Comparison of ENCODE assay signal across 24 cellular contexts in genomic region chr2:207432471-207432870, GRCh38.
DNase-seq lines count a peak whose midpoint lies in the region; ATAC-seq, FAIRE-seq and TF ChIP-seq lines count a peak whose summit lies in the region.
"Had no signal": no experiment of that assay in that cellular context is flagged by ENCODE, and none has a peak within 500 bp of the region (broad histone marks: within the 10 kb centered on the region; RNA-seq: fewer than 3 reads in every experiment).

No MANE protein-coding gene starts in this region.

- DNase-seq in Daoy (ENCODE audit: low read depth) (peak; percentile 15), LHCN-M2 (ENCODE audit: low read depth) (peak; percentile 48), endothelial cell of umbilical vein (ENCODE audit: low read depth, low spot score) (peak; percentile 15), nephron progenitor cell (no peak)
- DNase-seq: activated CD4-positive, alpha-beta T cell treated with anti-CD3 and anti-CD28 coated beads, Interleukin-2, amount 50 U/mL, for 4 hours; activated CD8-positive, alpha-beta memory T cell treated with anti-CD3 and anti-CD28 coated beads, Interleukin-2, amount 50 U/mL, for 48 hours; activated naive CD8-positive, alpha-beta T cell treated with anti-CD3 and anti-CD28 coated beads, Interleukin-2, amount 50 U/mL, for 24 hours; DMS79; left colon; natural killer cell; NCI-H1092; NCI-H2081; NCI-H446 treated with DMSO at 0.1 percent for 48 hours; stimulated activated naive B cell treated with anti-CD40 and anti-IgM and Interleukin-4, amounts not matched to agents 10 μg/mL and 1 μg/mL and 100 μg/mL, for 72 hours; T-helper 2 cell; WERI-Rb-1 had no signal

- H3K4me1 Mint-ChIP-seq in nephron progenitor cell: peaks cover 16% of the 10 kb centered on the region
- H3K4me1 Mint-ChIP-seq: activated naive CD8-positive, alpha-beta T cell treated with anti-CD3 and anti-CD28 coated beads, Interleukin-2, amount 50 U/mL, for 24 hours; natural killer cell; stimulated activated naive B cell treated with anti-CD40 and anti-IgM and Interleukin-4, amounts not matched to agents 10 μg/mL and 1 μg/mL and 100 μg/mL, for 72 hours had no signal

- no peak for TF ChIP-seq POLR2A in endothelial cell of umbilical vein (IDR thresholded peaks at IDR 0.05; ENCODE audit: low read depth, low read length)

- H3K9me1 ChIP-seq in endothelial cell of umbilical vein (replicated peaks; ENCODE audit: control insufficient read depth, extremely low read depth, insufficient read depth, low read length): no peaks in the 10 kb centered on the region

- CTCF ChIA-PET in endothelial cell of umbilical vein (lab: Charles Lee): interaction anchor here (0.7 to 1.5 kb wide), 3 partner anchors 12 to 20 kb away, joined by 3 to 4 read pairs (median 3); no protein-coding TSS in a partner anchor

- POLR2A ChIA-PET in endothelial cell of umbilical vein (lab: Charles Lee): no interaction called here

- H3K27ac Mint-ChIP-seq in nephron progenitor cell: peak overlapping the region; percentile 31
- H3K27ac Mint-ChIP-seq: activated naive CD8-positive, alpha-beta T cell treated with anti-CD3 and anti-CD28 coated beads, Interleukin-2, amount 50 U/mL, for 24 hours; natural killer cell; stimulated activated naive B cell treated with anti-CD40 and anti-IgM and Interleukin-4, amounts not matched to agents 10 μg/mL and 1 μg/mL and 100 μg/mL, for 72 hours had no signal

- no peaks in the 10 kb centered on the region for H4K20me1 ChIP-seq in endothelial cell of umbilical vein (replicated peaks; ENCODE audit: control insufficient read depth, extremely low read depth, insufficient read depth, low read length)

- no peaks in the 10 kb centered on the region for H3K27me3 ChIP-seq in endothelial cell of umbilical vein (ENCODE audit: control insufficient read depth in 2 of 2, insufficient read depth in 2 of 2, low read length in 2 of 2)
- H3K27me3 ChIP-seq: cardiac muscle cell had no signal

- no peak for FAIRE-seq in endothelial cell of umbilical vein (lab: Jason Lieb, UNC)

- no peaks in the 10 kb centered on the region for H3K9me3 ChIP-seq in endothelial cell of umbilical vein (replicated peaks; ENCODE audit: control insufficient read depth, insufficient read depth, low read length)

- H2AFZ ChIP-seq in endothelial cell of umbilical vein (ENCODE audit: low read depth, low read length): no peak overlapping the region

- no peak overlapping the region for H3K27ac ChIP-seq in endothelial cell of umbilical vein (ENCODE audit: insufficient read depth, low read depth, low read length)
- H3K27ac ChIP-seq: cardiac muscle cell, epithelial cell of prostate, KMS-11, WERI-Rb-1 had no signal

- H3K9me3 Mint-ChIP-seq in nephron progenitor cell: no peaks in the 10 kb centered on the region
- H3K9me3 Mint-ChIP-seq: activated naive CD8-positive, alpha-beta T cell treated with anti-CD3 and anti-CD28 coated beads, Interleukin-2, amount 50 U/mL, for 24 hours; natural killer cell; stimulated activated naive B cell treated with anti-CD40 and anti-IgM and Interleukin-4, amounts not matched to agents 10 μg/mL and 1 μg/mL and 100 μg/mL, for 72 hours had no signal

- H3K36me3 Mint-ChIP-seq in nephron progenitor cell (ENCODE audit: low read depth): no peaks in the 10 kb centered on the region
- H3K36me3 Mint-ChIP-seq: natural killer cell; stimulated activated naive B cell treated with anti-CD40 and anti-IgM and Interleukin-4, amounts not matched to agents 10 μg/mL and 1 μg/mL and 100 μg/mL, for 72 hours had no signal

- intact Hi-C loops in endothelial cell of umbilical vein (cut with micrococcal nuclease): no loop called here

- no peaks in the 10 kb centered on the region for H3K79me2 ChIP-seq in endothelial cell of umbilical vein (ENCODE audit: control insufficient read depth, insufficient read depth, low read length)

- peaks cover 4% of the 10 kb centered on the region for H3K27me3 Mint-ChIP-seq in nephron progenitor cell (ENCODE audit: low read depth, poor library complexity)
- H3K27me3 Mint-ChIP-seq: stimulated activated naive B cell treated with anti-CD40 and anti-IgM and Interleukin-4, amounts not matched to agents 10 μg/mL and 1 μg/mL and 100 μg/mL, for 72 hours had no signal

- no TSS peak for BruUV-seq in endothelial cell of umbilical vein (replicated peaks; lab: Mats Ljungman, UMichigan)

- H3K4me3 Mint-ChIP-seq in nephron progenitor cell: no peak overlapping the region
- H3K4me3 Mint-ChIP-seq: activated naive CD8-positive, alpha-beta T cell treated with anti-CD3 and anti-CD28 coated beads, Interleukin-2, amount 50 U/mL, for 24 hours; natural killer cell; stimulated activated naive B cell treated with anti-CD40 and anti-IgM and Interleukin-4, amounts not matched to agents 10 μg/mL and 1 μg/mL and 100 μg/mL, for 72 hours had no signal

- ATAC-seq in GM18909 (IDR thresholded peaks at IDR 0.05; ENCODE audit: poor library complexity, unreplicated experiment): no peak
- no peak for ATAC-seq in HG03342 (IDR thresholded peaks at IDR 0.05; ENCODE audit: unreplicated experiment)
- no peak for ATAC-seq in HG03025 (IDR thresholded peaks at IDR 0.05; ENCODE audit: low FRiP score, unreplicated experiment)
- ATAC-seq in HG02588 (IDR thresholded peaks at IDR 0.05; ENCODE audit: unreplicated experiment): no peak
- ATAC-seq: activated naive CD8-positive, alpha-beta T cell treated with anti-CD3 and anti-CD28 coated beads, Interleukin-2, amount 50 U/mL, for 24 hours; left colon; natural killer cell; Panc1; stimulated activated naive B cell treated with anti-CD40 and anti-IgM and Interleukin-4, amounts not matched to agents 10 μg/mL and 1 μg/mL and 100 μg/mL, for 72 hours had no signal

- no peak for TF ChIP-seq CTCF in endothelial cell of umbilical vein (IDR thresholded peaks at IDR 0.05; ENCODE audit: extremely low read depth in 1 of 2, insufficient read depth in 1 of 2, low read depth in 1 of 2, low read length in 2 of 2)
- TF ChIP-seq CTCF in nephron progenitor cell (IDR thresholded peaks at IDR 0.05): no peak

- H3K4me3 ChIP-seq in endothelial cell of umbilical vein (replicated peaks in 1 of 3; ENCODE audit: insufficient read depth in 1 of 3, low read depth in 1 of 3, low read length in 3 of 3): no peak overlapping the region
- H3K4me3 ChIP-seq: cardiac muscle cell had no signal

- no peak overlapping the region for H3K4me2 ChIP-seq in endothelial cell of umbilical vein (ENCODE audit: insufficient read depth, low read length)
- H3K4me2 ChIP-seq: KMS-11 had no signal

- H3K9ac ChIP-seq in endothelial cell of umbilical vein (replicated peaks; ENCODE audit: extremely low read depth, insufficient read depth, low read length): no peak overlapping the region
- H3K9ac ChIP-seq: KMS-11 had no signal

- H3K4me1 ChIP-seq in endothelial cell of umbilical vein (ENCODE audit: control insufficient read depth, extremely low read depth, insufficient read depth, low read length): no peaks in the 10 kb centered on the region

- H3K36me3 ChIP-seq in endothelial cell of umbilical vein (ENCODE audit: control insufficient read depth in 2 of 2, extremely low read depth in 1 of 2, insufficient read depth in 2 of 2, low read length in 2 of 2): no peaks in the 10 kb centered on the region
- H3K36me3 ChIP-seq: cardiac muscle cell, WERI-Rb-1 had no signal

- dilution Hi-C loops in endothelial cell of umbilical vein (cut with MboI; ENCODE audit: extremely low pct_ligation_motif_present, low sequenced_read_pairs): no loop called here

TF ChIP-seq in endothelial cell of umbilical vein, 7 proteins besides CTCF, POLR2A, EP300 and RAD21:
- TF ChIP-seq JUN (IDR thresholded peaks at IDR 0.05; ENCODE audit: borderline replicate concordance, insufficient read depth, insufficient read length, low read depth) (no peak), POLR2AphosphoS5 (IDR thresholded peaks at IDR 0.05; ENCODE audit: insufficient read depth, low read depth, low read length) (no peak), GATA2 (IDR thresholded peaks at IDR 0.05; ENCODE audit: insufficient read depth, insufficient read length, low read depth, low read length) (no peak), MYC (IDR thresholded peaks at IDR 0.05; ENCODE audit: low read depth, low read length) (no peak), MAX (IDR thresholded peaks at IDR 0.05; ENCODE audit: insufficient read depth, insufficient read length) (no peak), EZH2 (IDR thresholded peaks at IDR 0.05; ENCODE audit: borderline replicate concordance, low read depth, low read length, severe bottlenecking) (no peak), FOS (IDR thresholded peaks at IDR 0.05; ENCODE audit: borderline replicate concordance, insufficient read depth, low read length) (no peak)
